Comparison of ENCODE assay signal across 17 cellular contexts in genomic region chr7:75652788-75653187, GRCh38.
A peak's percentile ranks its signal among the peaks of the same experiment; 100 is the strongest.
DNase-seq lines count a peak whose midpoint lies in the region; ATAC-seq, FAIRE-seq and TF ChIP-seq lines count a peak whose summit lies in the region.
"Had no signal": no experiment of that assay in that cellular context is flagged by ENCODE, and none has a peak within 500 bp of the region (broad histone marks: within the 10 kb centered on the region; RNA-seq: fewer than 3 reads in every experiment).

No MANE protein-coding gene starts in this region.

- TF ChIP-seq EP300 in HepG2 (IDR thresholded peaks at IDR 0.05; ENCODE audit: low read depth in 2 of 2, low read length in 2 of 2) (peak in 1 of 2 experiments; percentile 17; a peak in 1 of 4 replicates), HepG2 (CRISPR knock-in tag; IDR thresholded peaks at IDR 0.05; ENCODE audit: borderline replicate concordance) (no peak)

- no TSS peak for BruUV-seq in HepG2 (replicated peaks; lab: Mats Ljungman, UMichigan)

- DNase-seq in NCI-H1092 treated with DMSO at 0.1 percent for 48 hours (lab: John Stamatoyannopoulos, UW) (peak; percentile 41), NCI-H1092 (lab: John Stamatoyannopoulos, UW) (no peak), HepG2 (ENCODE audit: low spot score) (peak; percentile 37), right lobe of liver (no peak), WTC11 (ENCODE audit: low spot score) (no peak), NCI-H524 (lab: John Stamatoyannopoulos, UW) (no peak)
- DNase-seq: 8988T; AML-193; CD8-positive, alpha-beta memory T cell; DMS79; GM23248 had no signal

- H3K27me3 ChIP-seq in HepG2 (ENCODE audit: control insufficient read depth in 1 of 2, insufficient read depth in 2 of 2, low read length in 2 of 2), result no peaks in the 10 kb centered on the region
- H3K27me3 ChIP-seq in right lobe of liver, result no peaks in the 10 kb centered on the region
- H3K27me3 ChIP-seq: BLaER1 had no signal

- peaks cover 14% of the 10 kb centered on the region for H3K4me1 Mint-ChIP-seq in WTC11
- H3K4me1 Mint-ChIP-seq: CD8-positive, alpha-beta memory T cell had no signal

- H3K36me3 ChIP-seq in HepG2 (replicated peaks in 1 of 2; ENCODE audit: control insufficient read depth in 1 of 2, insufficient read depth in 2 of 2, low read length in 2 of 2) (no peaks in the 10 kb centered on the region), right lobe of liver (no peaks in the 10 kb centered on the region)

- no peaks in the 10 kb centered on the region for H3K79me2 ChIP-seq in HepG2 (ENCODE audit: insufficient read depth, low read length)

- no peak overlapping the region for H3K27ac ChIP-seq in HepG2 (ENCODE audit: extremely low read length, insufficient read depth, low read length)
- no peak overlapping the region for H3K27ac ChIP-seq in right lobe of liver
- H3K27ac ChIP-seq: BLaER1, GM23248 had no signal

- H3K4me1 ChIP-seq in HepG2 (ENCODE audit: insufficient read depth, low read length) (peaks cover 30% of the 10 kb centered on the region), right lobe of liver (peaks cover 0 to 20% (median 0%) of the 10 kb centered on the region in 4 donors)

- intact Hi-C loops in HepG2 (cut with micrococcal nuclease; ENCODE audit: unreplicated experiment) (no loop called here), right lobe of liver (cut with DNase I) (no loop called here)

- no peak for TF ChIP-seq POLR2A in HepG2 (IDR thresholded peaks at IDR 0.05; ENCODE audit: insufficient read depth in 1 of 2, low read depth in 2 of 2, low read length in 2 of 2)
- no peak for TF ChIP-seq POLR2A in right lobe of liver (IDR thresholded peaks at IDR 0.05)

- H3K4me3 ChIP-seq in HepG2 (replicated peaks in 1 of 3; ENCODE audit: insufficient read depth in 1 of 3, low read depth in 2 of 3, low read length in 3 of 3) (no peak overlapping the region), right lobe of liver (no peak overlapping the region)
- H3K4me3 ChIP-seq: BLaER1, GM12878, GM23248 had no signal

- no peak for FAIRE-seq in HepG2 (lab: Jason Lieb, UNC)
- FAIRE-seq: GM12878, GM18507, H54 had no signal

- no peaks in the 10 kb centered on the region for H3K27me3 Mint-ChIP-seq in WTC11 (ENCODE audit: low read depth)
- H3K27me3 Mint-ChIP-seq: CD8-positive, alpha-beta memory T cell had no signal

- TF ChIP-seq RAD21 in HepG2 (CRISPR knock-in tag; IDR thresholded peaks at IDR 0.05), result no peak

- no peaks in the 10 kb centered on the region; the same call in 1 of the 2 replicates for H3K36me3 Mint-ChIP-seq in WTC11

- H3K9me3 Mint-ChIP-seq in WTC11, result peaks cover 14% of the 10 kb centered on the region
- H3K9me3 Mint-ChIP-seq: CD8-positive, alpha-beta memory T cell had no signal

- no peak overlapping the region for H2AFZ ChIP-seq in HepG2 (ENCODE audit: low read length)
- H2AFZ ChIP-seq: GM23248 had no signal

- no peak overlapping the region for H3K4me3 Mint-ChIP-seq in WTC11
- H3K4me3 Mint-ChIP-seq: CD8-positive, alpha-beta memory T cell had no signal

- no peaks in the 10 kb centered on the region for H3K9me3 ChIP-seq in HepG2 (ENCODE audit: low read length)
- H3K9me3 ChIP-seq in right lobe of liver, result no peaks in the 10 kb centered on the region
- H3K9me3 ChIP-seq: BLaER1 had no signal

- no peaks in the 10 kb centered on the region for H4K20me1 ChIP-seq in HepG2 (ENCODE audit: insufficient read depth, low read length)

- POLR2A ChIA-PET in HepG2 (lab: Yijun Ruan, JAX), result no interaction called here
- POLR2A ChIA-PET in WTC11 (lab: Charles Lee), result no interaction called here

- H3K4me2 ChIP-seq in HepG2 (ENCODE audit: low read depth, low read length), result no peak overlapping the region
- H3K4me2 ChIP-seq: BLaER1 had no signal

- WGBS in HepG2 (ENCODE audit: low lambda C conversion rate), result 3% methylated on average over 1 of the region's 1 CpG
- 100% methylated on average over 1 of the region's 1 CpG for WGBS in right lobe of liver (ENCODE audit: insufficient coverage, low coverage, low lambda C conversion rate, missing lambda C conversion rate)

- ATAC-seq in HepG2 (no peak), right lobe of liver (no peak), WTC11 (no peak), HG03280 (IDR thresholded peaks at IDR 0.05; ENCODE audit: unreplicated experiment) (no peak)
- ATAC-seq: GM12878, HCT116 had no signal

- CTCF ChIA-PET in HepG2 (lab: Yijun Ruan, JAX; ENCODE audit: low intra/inter-chr PET ratio, low total read pairs) (no interaction called here), WTC11 (lab: Charles Lee) (no interaction called here)

- in situ Hi-C loops in HepG2 (cut with HindIII; ENCODE audit: extremely low pct_ligation_motif_present, low pct_unique_long_range_greater_than_20kb), result no loop called here

- no peak overlapping the region for H3K9ac ChIP-seq in HepG2 (ENCODE audit: insufficient read depth, low read depth, low read length)
- H3K9ac ChIP-seq: BLaER1, GM23248 had no signal

- H3K27ac Mint-ChIP-seq in WTC11, result no peak overlapping the region
- H3K27ac Mint-ChIP-seq: CD8-positive, alpha-beta memory T cell had no signal

- TF ChIP-seq CTCF in HepG2 (CRISPR knock-in tag; IDR thresholded peaks at IDR 0.05) (no peak), right lobe of liver (IDR thresholded peaks at IDR 0.05) (no peak), WTC11 (IDR thresholded peaks at IDR 0.05) (no peak)

TF ChIP-seq in HepG2, 621 proteins besides CTCF, POLR2A, EP300 and RAD21 (continues in another document):
- TF ChIP-seq NR2F1 (CRISPR knock-in tag; IDR thresholded peaks at IDR 0.05) (0 out of 4 replicates have a peak, but pooled peaks of 1 of the 2 experiments have one; percentile 22), PITX1 (CRISPR knock-in tag; IDR thresholded peaks at IDR 0.05) (peak; percentile 65; the same call in 1 of the 2 replicates), REXO4 (CRISPR knock-in tag; IDR thresholded peaks at IDR 0.05; ENCODE audit: borderline replicate concordance) (no peak), NR2F6 (IDR thresholded peaks at IDR 0.05) (peak; percentile 56), NR2F6 (CRISPR knock-in tag; IDR thresholded peaks at IDR 0.05) (peak; percentile 52; the same call in 1 of the 2 replicates), ZNF652 (CRISPR knock-in tag; IDR thresholded peaks at IDR 0.05; ENCODE audit: borderline replicate concordance, low read depth) (peak; percentile 93), HDAC2 (CRISPR knock-in tag; IDR thresholded peaks at IDR 0.05) (0 out of 2 replicates have a peak, but pooled peaks have one; percentile 22), GATAD2A (CRISPR knock-in tag; IDR thresholded peaks at IDR 0.05) (0 out of 2 replicates have a peak, but pooled peaks have one; percentile 24), SOX6 (IDR thresholded peaks at IDR 0.05) (no peak), SOX6 (CRISPR knock-in tag; IDR thresholded peaks at IDR 0.05) (0 out of 2 replicates have a peak, but pooled peaks have one; percentile 14), TP53 (CRISPR knock-in tag; conservative IDR thresholded peaks at IDR 0.05) (no peak)

TF ChIP-seq in WTC11, 78 proteins besides CTCF, POLR2A, EP300 and RAD21:
- TF ChIP-seq, protein P1, sequence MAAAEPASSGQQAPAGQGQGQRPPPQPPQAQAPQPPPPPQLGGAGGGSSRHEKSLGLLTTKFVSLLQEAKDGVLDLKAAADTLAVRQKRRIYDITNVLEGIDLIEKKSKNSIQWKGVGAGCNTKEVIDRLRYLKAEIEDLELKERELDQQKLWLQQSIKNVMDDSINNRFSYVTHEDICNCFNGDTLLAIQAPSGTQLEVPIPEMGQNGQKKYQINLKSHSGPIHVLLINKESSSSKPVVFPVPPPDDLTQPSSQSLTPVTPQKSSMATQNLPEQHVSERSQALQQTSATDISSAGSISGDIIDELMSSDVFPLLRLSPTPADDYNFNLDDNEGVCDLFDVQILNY (CRISPR knock-in tag; IDR thresholded peaks at IDR 0.05), result no peak
- TF ChIP-seq, protein P2, sequence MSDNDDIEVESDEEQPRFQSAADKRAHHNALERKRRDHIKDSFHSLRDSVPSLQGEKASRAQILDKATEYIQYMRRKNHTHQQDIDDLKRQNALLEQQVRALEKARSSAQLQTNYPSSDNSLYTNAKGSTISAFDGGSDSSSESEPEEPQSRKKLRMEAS (CRISPR knock-in tag; IDR thresholded peaks at IDR 0.05), result no peak
- TF ChIP-seq ZNF416 (CRISPR knock-in tag; IDR thresholded peaks at IDR 0.05), result peak; percentile 55; the same call in 1 of the 2 replicates

Comparison
In these comparisons a context has a peak if more than half of its experiments do, and no peak if none do; other contexts are left out.
1. DNase-seq: peak in NCI-H1092 treated with DMSO at 0.1 percent for 48 hours (single experiment) and HepG2 (single experiment); none in NCI-H1092 (single experiment), right lobe of liver (0 of 3), WTC11 (single experiment) and NCI-H524 (0 of 2).